In genomic region chr4:21457086-21457840, GRCh38 we compare ENCODE assay signal across 3 cellular contexts.
"Had no signal": no experiment of that assay in that cellular context is flagged by ENCODE, and none has a peak within 500 bp of the region (broad histone marks: within the 10 kb centered on the region; RNA-seq: fewer than 3 reads in every experiment).

No MANE protein-coding gene starts in this region.

- ATAC-seq: GM12878 had no signal

- DNase-seq: GDM1, GF-D8 had no signal
